ENCODE assay signal across 25 cellular contexts in the genomic region with DNA sequence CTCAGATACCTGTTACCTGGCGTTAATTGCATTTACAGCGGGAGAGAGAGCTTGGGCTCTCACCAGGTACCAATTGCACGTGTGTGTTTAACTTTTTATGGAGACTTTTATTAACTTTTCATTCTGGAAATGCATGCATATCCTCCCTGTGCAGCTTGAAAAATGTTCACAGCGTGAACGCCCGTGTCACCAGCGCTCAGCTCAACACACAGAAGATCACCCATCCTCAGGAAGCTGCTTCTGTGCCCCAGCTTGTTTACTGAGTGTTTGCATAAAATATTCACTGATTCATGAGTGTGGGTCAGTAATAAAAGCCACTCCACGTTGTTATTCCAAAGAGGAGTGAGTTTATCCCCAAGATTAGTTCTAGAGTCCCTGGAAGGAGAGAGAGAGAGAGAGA.
DNase-seq lines count a peak whose midpoint lies in the region; ATAC-seq and TF ChIP-seq lines count a peak whose summit lies in the region.
"Had no signal": no experiment of that assay in that cellular context is flagged by ENCODE, and none has a peak within 500 bp of the region (broad histone marks: within the 10 kb centered on the region; RNA-seq: fewer than 3 reads in every experiment).

No MANE protein-coding gene starts in this region.

- TF ChIP-seq EP300 in tibial nerve (IDR thresholded peaks at IDR 0.05), result no peak

- peaks cover 3% of the 10 kb centered on the region for H3K4me1 ChIP-seq in thymus (ENCODE audit: control insufficient read depth, insufficient read depth, low read length)
- no peaks in the 10 kb centered on the region for H3K4me1 ChIP-seq in tibial nerve
- H3K4me1 ChIP-seq: sigmoid colon, SJSA1 had no signal

- no peaks in the 10 kb centered on the region for H3K27me3 Mint-ChIP-seq in activated naive CD4-positive, alpha-beta T cell treated with anti-CD3 and anti-CD28 coated beads for 36 hours (ENCODE audit: low read depth)

- H3K4me3 Mint-ChIP-seq in activated naive CD4-positive, alpha-beta T cell treated with anti-CD3 and anti-CD28 coated beads for 36 hours, result peak overlapping the region; percentile 25
- H3K4me3 Mint-ChIP-seq: naive B cell; stimulated activated effector memory CD8-positive, alpha-beta T cell treated with anti-CD3 and anti-CD28 coated beads, Interleukin-12 subunit alpha, Interleukin-12 subunit beta, amount 100 ng/mL, for 72 hours; T-helper 1 cell treated with Interleukin-12 subunit alpha and Interleukin-12 subunit beta and Interleukin-4 antibody, amounts not matched to agents 30 μg/mL and 1 μg/mL, for 36 hours had no signal

- intact Hi-C loops in activated naive CD4-positive, alpha-beta T cell treated with anti-CD3 and anti-CD28 coated beads for 36 hours (cut with micrococcal nuclease), result no loop called here

- no peak overlapping the region for H3K4me3 ChIP-seq in thymus (ENCODE audit: low read length)
- no peak overlapping the region for H3K4me3 ChIP-seq in tibial nerve
- H3K4me3 ChIP-seq: dorsolateral prefrontal cortex, heart right ventricle, sigmoid colon, SJSA1, thoracic aorta had no signal

- H3K4me1 Mint-ChIP-seq in activated naive CD4-positive, alpha-beta T cell treated with anti-CD3 and anti-CD28 coated beads for 36 hours (ENCODE audit: low read depth), result peaks cover 42% of the 10 kb centered on the region
- H3K4me1 Mint-ChIP-seq: stimulated activated effector memory CD8-positive, alpha-beta T cell treated with anti-CD3 and anti-CD28 coated beads, Interleukin-12 subunit alpha, Interleukin-12 subunit beta, amount 100 ng/mL, for 72 hours had no signal

- no peak overlapping the region for H3K27ac Mint-ChIP-seq in activated naive CD4-positive, alpha-beta T cell treated with anti-CD3 and anti-CD28 coated beads for 36 hours
- H3K27ac Mint-ChIP-seq: activated T-helper 2 cell treated with anti-CD3 and anti-CD28 coated beads, Interferon-gamma antibody, Interleukin-2, Interleukin-4, amounts not matched to agents 10 μg/mL and 5 μg/mL and 100 μg/mL, durations not matched to agents 14 hours and 24 hours and 36 hours; stimulated activated effector memory CD8-positive, alpha-beta T cell treated with anti-CD3 and anti-CD28 coated beads, Interleukin-12 subunit alpha, Interleukin-12 subunit beta, amount 100 ng/mL, for 72 hours; T-helper 1 cell treated with Interleukin-12 subunit alpha and Interleukin-12 subunit beta and Interleukin-4 antibody, amounts not matched to agents 30 μg/mL and 1 μg/mL, for 36 hours had no signal

- TF ChIP-seq CTCF in tibial nerve (IDR thresholded peaks at IDR 0.05), result no peak

- H3K27ac ChIP-seq in thymus (ENCODE audit: low read depth) (peak overlapping the region; percentile 53), tibial nerve (no peak overlapping the region)
- H3K27ac ChIP-seq: heart right ventricle, KMS-11, sigmoid colon, SJSA1, thoracic aorta had no signal

- H3K36me3 ChIP-seq in thymus (ENCODE audit: control insufficient read depth, insufficient read depth) (no peaks in the 10 kb centered on the region), tibial nerve (no peaks in the 10 kb centered on the region)
- H3K36me3 ChIP-seq: heart right ventricle, sigmoid colon, SJSA1, thoracic aorta had no signal

- WGBS in thymus, result 17% methylated on average over 8 of the region's 8 CpGs
- 46 to 51% methylated on average over 8 of the region's 8 CpGs for WGBS in tibial nerve, 2 donors

- H3K36me3 Mint-ChIP-seq in activated naive CD4-positive, alpha-beta T cell treated with anti-CD3 and anti-CD28 coated beads for 36 hours (ENCODE audit: low read depth), result no peaks in the 10 kb centered on the region
- H3K36me3 Mint-ChIP-seq: stimulated activated effector memory CD8-positive, alpha-beta T cell treated with anti-CD3 and anti-CD28 coated beads, Interleukin-12 subunit alpha, Interleukin-12 subunit beta, amount 100 ng/mL, for 72 hours had no signal

- CTCF ChIA-PET in activated naive CD4-positive, alpha-beta T cell treated with anti-CD3 and anti-CD28 coated beads for 36 hours (lab: Charles Lee), result interaction anchor here (1.3 to 1.6 kb wide), 3 partner anchors 9 to 190 kb away, joined by 3 to 9 read pairs (median 7); no protein-coding TSS in a partner anchor

- TF ChIP-seq POLR2A in tibial nerve (IDR thresholded peaks at IDR 0.05), result no peak

- H3K27me3 ChIP-seq in thymus (ENCODE audit: control insufficient read depth, insufficient read depth) (no peaks in the 10 kb centered on the region), tibial nerve (no peaks in the 10 kb centered on the region)
- H3K27me3 ChIP-seq: SJSA1 had no signal

- ATAC-seq in HG03460 (IDR thresholded peaks at IDR 0.05; ENCODE audit: unreplicated experiment), result no peak
- ATAC-seq: stimulated activated effector memory CD8-positive, alpha-beta T cell treated with anti-CD3 and anti-CD28 coated beads, Interleukin-12 subunit alpha, Interleukin-12 subunit beta, amount 100 ng/mL, for 72 hours had no signal

- no peaks in the 10 kb centered on the region for H3K9me3 Mint-ChIP-seq in activated naive CD4-positive, alpha-beta T cell treated with anti-CD3 and anti-CD28 coated beads for 36 hours

- DNase-seq in activated naive CD4-positive, alpha-beta T cell treated with anti-CD3 and anti-CD28 coated beads for 36 hours, result peak; percentile 9
- DNase-seq in activated naive CD4-positive, alpha-beta T cell treated with anti-CD3 and anti-CD28 coated beads, Interleukin-2, amount 50 U/mL, for 16 hours, result no peak
- DNase-seq in NCI-H526 (lab: John Stamatoyannopoulos, UW), result peak; percentile 43 to 77
- peak; percentile 40 for DNase-seq in islet precursor cell
- no peak for DNase-seq in NCI-H1092 treated with DMSO at 0.1 percent for 48 hours (lab: John Stamatoyannopoulos, UW)
- no peak for DNase-seq in tibial nerve (ENCODE audit: low spot score in 2 of 2)
- DNase-seq: central memory CD4-positive, alpha-beta T cell; dorsolateral prefrontal cortex; H7; heart right ventricle; mammary epithelial cell; naive B cell; NCI-H1048; NCI-H1930; NCI-H226; posterior cingulate gyrus; sigmoid colon had no signal

- H3K9me3 ChIP-seq in thymus (ENCODE audit: control insufficient read depth) (no peaks in the 10 kb centered on the region), tibial nerve (no peaks in the 10 kb centered on the region)
- H3K9me3 ChIP-seq: heart right ventricle, sigmoid colon, thoracic aorta had no signal

Comparison
In these comparisons a context has a peak if more than half of its experiments do, and no peak if none do; other contexts are left out.
1. DNase-seq: peak in activated naive CD4-positive, alpha-beta T cell treated with anti-CD3 and anti-CD28 coated beads for 36 hours (single experiment), NCI-H526 (2 of 2) and islet precursor cell (single experiment); none in activated naive CD4-positive, alpha-beta T cell treated with anti-CD3 and anti-CD28 coated beads, Interleukin-2, amount 50 U/mL, for 16 hours (single experiment), NCI-H1092 treated with DMSO at 0.1 percent for 48 hours (single experiment) and tibial nerve (0 of 2).